ENCODE assay signal across 8 cellular contexts in genomic region chr2:219495531-219496122, GRCh38. TPM values are rescaled to one million over a fixed set of nuclear protein-coding genes. Genes with fewer than 3 reads are reported as not detected.
DNase-seq lines count a peak whose midpoint lies in the region; ATAC-seq and TF ChIP-seq lines count a peak whose summit lies in the region.

No MANE protein-coding gene starts in this region.

- peaks cover 17% of the 10 kb centered on the region; the same call in 1 of the 2 replicates for H3K79me2 ChIP-seq in PC-9 (ENCODE audit: low read depth)

- H3K4me1 ChIP-seq in PC-9 (replicated peaks; ENCODE audit: insufficient read depth) (peaks cover 19% of the 10 kb centered on the region), psoas muscle (peaks cover 43% of the 10 kb centered on the region)

- no peak overlapping the region for H3K4me2 ChIP-seq in PC-9

- H3K27ac Mint-ChIP-seq in activated T-cell treated with anti-CD3 and anti-CD28 coated beads, Interleukin-2, amount 50 U/mL, for 72 hours: no peak overlapping the region

- H3K9me3 ChIP-seq in PC-9 (ENCODE audit: insufficient read depth, low read depth) (no peaks in the 10 kb centered on the region), psoas muscle (no peaks in the 10 kb centered on the region)

- no peak overlapping the region for H3K4me3 ChIP-seq in PC-9
- H3K4me3 ChIP-seq in psoas muscle: no peak overlapping the region

- ATAC-seq in HG03520 (IDR thresholded peaks at IDR 0.05; ENCODE audit: unreplicated experiment) (peak; percentile 19), psoas muscle (peak; percentile 44 to 58 (median 50)), GM21717 (IDR thresholded peaks at IDR 0.05; ENCODE audit: unreplicated experiment) (no peak), GM18873 (IDR thresholded peaks at IDR 0.05; ENCODE audit: low FRiP score, unreplicated experiment) (no peak)
- ATAC-seq in activated T-cell treated with anti-CD3 and anti-CD28 coated beads, Interleukin-2, amount 50 U/mL, for 72 hours (replicated peaks in 1 of 2): peak; percentile 25 to 34

- no peak overlapping the region for H2AFZ ChIP-seq in PC-9

- H3K36me3 ChIP-seq in PC-9 (ENCODE audit: low read depth) (no peaks in the 10 kb centered on the region), psoas muscle (ENCODE audit: insufficient read depth in 1 of 2, low read depth in 1 of 2) (peaks cover 0 to 26% of the 10 kb centered on the region in 2 donors)

- H3K27me3 Mint-ChIP-seq in activated T-cell treated with anti-CD3 and anti-CD28 coated beads, Interleukin-2, amount 50 U/mL, for 72 hours (ENCODE audit: low read depth): peaks cover 53% of the 10 kb centered on the region

- no peaks in the 10 kb centered on the region for H3K9me2 ChIP-seq in PC-9 (ENCODE audit: insufficient read depth)

- BruUV-seq in PC-9 (replicated peaks; lab: Mats Ljungman, UMichigan): no TSS peak

- POLR2A ChIA-PET in PC-9 (lab: Charles Lee; ENCODE audit: unreplicated experiment): interaction anchor here (0.6 to 0.7 kb wide), 4 partner anchors 10 to 601 kb away, joined by 3 to 6 read pairs (median 4); no protein-coding TSS in a partner anchor

- peaks cover 4% of the 10 kb centered on the region; the same call in 1 of the 2 replicates for H3F3A ChIP-seq in PC-9 (ENCODE audit: insufficient read depth, low read depth)

- CTCF ChIA-PET in PC-9 (lab: Charles Lee): interaction anchor here (0.6 to 1.2 kb wide), 6 partner anchors 14 to 54 kb away, joined by 3 to 16 read pairs (median 8); no protein-coding TSS in a partner anchor

- H3K27ac ChIP-seq in PC-9 (no peak overlapping the region), psoas muscle (peak overlapping the region; percentile 91)

- no peaks in the 10 kb centered on the region for H3K9me3 Mint-ChIP-seq in activated T-cell treated with anti-CD3 and anti-CD28 coated beads, Interleukin-2, amount 50 U/mL, for 72 hours

- intact Hi-C loops in PC-9 (cut with micrococcal nuclease; ENCODE audit: unreplicated experiment) (loop anchor here (5.0 kb wide), 1 partner anchor 38 kb away; no protein-coding TSS in a partner anchor), psoas muscle (cut with DNase I) (loop anchor here in 1 of 2 donors (2.0 kb wide), 1 partner anchor 35 kb away; no protein-coding TSS in a partner anchor)

- no peak overlapping the region for H3K4me3 Mint-ChIP-seq in activated T-cell treated with anti-CD3 and anti-CD28 coated beads, Interleukin-2, amount 50 U/mL, for 72 hours

- H3K36me3 Mint-ChIP-seq in activated T-cell treated with anti-CD3 and anti-CD28 coated beads, Interleukin-2, amount 50 U/mL, for 72 hours (ENCODE audit: insufficient read depth in 2 of 2): peaks cover 2 to 5% of the 10 kb centered on the region in 2 donors

- H4K20me1 ChIP-seq in PC-9 (ENCODE audit: insufficient read depth): no peaks in the 10 kb centered on the region

- WGBS in psoas muscle, 3 donors: 6 to 15% (median 10%) methylated on average over 14 of the region's 14 CpGs

- DNase-seq in EH (ENCODE audit: low read depth) (peak; percentile 83), PC-9 (peak; percentile 44 to 46), foreskin melanocyte (peak; percentile 48), psoas muscle (peak; percentile 66 to 88)
- peak; percentile 67 to 71 for DNase-seq in activated T-cell treated with anti-CD3 and anti-CD28 coated beads, Interleukin-2, amount 50 U/mL, for 72 hours

- H3K27me3 ChIP-seq in PC-9 (ENCODE audit: insufficient read depth, low read depth) (peaks cover 7% of the 10 kb centered on the region; the same call in 1 of the 2 replicates), psoas muscle (ENCODE audit: insufficient read depth in 3 of 3, low read length in 2 of 3) (no peaks in the 10 kb centered on the region)

- H3K4me1 Mint-ChIP-seq in activated T-cell treated with anti-CD3 and anti-CD28 coated beads, Interleukin-2, amount 50 U/mL, for 72 hours (ENCODE audit: low read depth): peaks cover 37% of the 10 kb centered on the region

- TF ChIP-seq CTCF in PC-9 (conservative IDR thresholded peaks at IDR 0.05): peak; percentile 77; the same call in 1 of the 2 replicates
- TF ChIP-seq CTCF in psoas muscle (IDR thresholded peaks at IDR 0.05): peak; percentile 57

RNA-seq across cellular contexts. Expression of gene GMPPA, which starts 3.1 kb away (rescaled TPM):
- 44.7 and 57.2 TPM in 2 replicates for total RNA-seq in PC-9 (2021)
- total RNA-seq in activated T-cell treated with anti-CD3 and anti-CD28 coated beads, Interleukin-2, amount 50 U/mL, for 72 hours: 10 to 100 TPM; 39.4 to 47.3 TPM
- total RNA-seq in psoas muscle: 10 to 100 TPM; 14.4 to 23.4 (median 18.2) TPM
- polyA plus RNA-seq in psoas muscle: 10 to 100 TPM; 20.0 to 33.8 (median 26.9) TPM

RNA-seq across cellular contexts. Expression of gene ASIC4, which starts 18.7 kb away (rescaled TPM):
- 0.22 and 0.30 TPM in 2 replicates for total RNA-seq in PC-9 (2021)
- total RNA-seq in activated T-cell treated with anti-CD3 and anti-CD28 coated beads, Interleukin-2, amount 50 U/mL, for 72 hours: under 1 TPM; 0.19 to 0.30 TPM
- under 1 TPM in 2 of 4 donors, not detected in 2; 0.30 to 0.34 TPM for total RNA-seq in psoas muscle
- under 1 TPM in 2 of 3 donors, not detected in 1; 0.03 to 0.23 TPM for polyA plus RNA-seq in psoas muscle

RNA-seq across cellular contexts. Expression of gene CHPF, which starts 48.0 kb away (rescaled TPM):
- total RNA-seq in PC-9 (2021): 78.2 and 89.7 TPM in 2 replicates
- total RNA-seq in activated T-cell treated with anti-CD3 and anti-CD28 coated beads, Interleukin-2, amount 50 U/mL, for 72 hours: 10 to 100 TPM; 24.7 to 25.5 TPM
- 10 to 100 TPM; 11.9 to 14.2 (median 13.1) TPM for total RNA-seq in psoas muscle
- 10 to 100 TPM in 1 of 3 donors, 1 to 10 TPM in 2; 8.4 to 13.0 (median 9.0) TPM for polyA plus RNA-seq in psoas muscle

RNA-seq across cellular contexts. Expression of gene TMEM198, which starts 48.2 kb away (rescaled TPM):
- total RNA-seq in PC-9 (2021): 3.6 and 5.8 TPM in 2 replicates
- total RNA-seq in activated T-cell treated with anti-CD3 and anti-CD28 coated beads, Interleukin-2, amount 50 U/mL, for 72 hours: 1 to 10 TPM; 4.5 to 5.3 TPM
- total RNA-seq in psoas muscle: 1 to 10 TPM in 3 of 4 donors, under 1 TPM in 1; 0.88 to 3.1 (median 2.0) TPM
- 1 to 10 TPM in 2 of 3 donors, under 1 TPM in 1; 0.61 to 3.7 (median 2.3) TPM for polyA plus RNA-seq in psoas muscle

Comparison
In these comparisons a context has a peak if more than half of its experiments do, and no peak if none do; other contexts are left out.
1. ATAC-seq: peak in HG03520 (single experiment), activated T-cell treated with anti-CD3 and anti-CD28 coated beads, Interleukin-2, amount 50 U/mL, for 72 hours (2 of 2) and psoas muscle (4 of 4); none in GM21717 (single experiment) and GM18873 (single experiment).
2. Peak in every context shown above with its lines, with median percentiles within 50 percentile points of each other: DNase-seq.